Comparison of ENCODE assay signal across 32 cellular contexts in genomic region chr6:37635319-37635718, GRCh38.
"Had no signal": no experiment of that assay in that cellular context is flagged by ENCODE, and none has a peak within 500 bp of the region (broad histone marks: within the 10 kb centered on the region; RNA-seq: fewer than 3 reads in every experiment).

No MANE protein-coding gene starts in this region.

- H3K27me3 ChIP-seq: gastrocnemius medialis, heart left ventricle, hepatocyte, ovary, right lobe of liver, suprapubic skin, transverse colon, upper lobe of right lung, vagina had no signal

- H3K36me3 ChIP-seq: gastrocnemius medialis, heart left ventricle, ovary, right lobe of liver, suprapubic skin, transverse colon, upper lobe of right lung, vagina had no signal

- H3K4me3 Mint-ChIP-seq: dendritic cell treated with granulocyte-macrophage colony-stimulating factor and Interleukin-4, amounts not matched to agents 40 ng/mL and 50 ng/mL, for 4 days; endodermal cell; naive thymus-derived CD8-positive, alpha-beta T cell; nephron progenitor cell; stimulated activated naive CD8-positive, alpha-beta T cell treated with anti-CD3 and anti-CD28 coated beads, Interleukin-15, amount 100 ng/mL, for 72 hours had no signal

- H2AFZ ChIP-seq: hepatocyte had no signal

- H3K4me3 ChIP-seq: gastrocnemius medialis, heart left ventricle, hepatocyte, ovary, right lobe of liver, smooth muscle cell, suprapubic skin, transverse colon, upper lobe of right lung, vagina had no signal

- H3K4me1 Mint-ChIP-seq: endodermal cell; nephron progenitor cell; stimulated activated naive CD8-positive, alpha-beta T cell treated with anti-CD3 and anti-CD28 coated beads, Interleukin-15, amount 100 ng/mL, for 72 hours had no signal

- H3K4me1 ChIP-seq: gastrocnemius medialis, transverse colon, upper lobe of right lung had no signal

- H3K27me3 Mint-ChIP-seq: naive thymus-derived CD8-positive, alpha-beta T cell had no signal

- H3K9me3 ChIP-seq: gastrocnemius medialis, heart left ventricle, ovary, right lobe of liver, suprapubic skin, transverse colon, upper lobe of right lung, vagina had no signal

- ATAC-seq: esophagus mucosa; gastrocnemius medialis; heart left ventricle; left lobe of liver; naive thymus-derived CD8-positive, alpha-beta T cell; right lobe of liver; stimulated activated naive CD8-positive, alpha-beta T cell treated with anti-CD3 and anti-CD28 coated beads, Interleukin-15, amount 100 ng/mL, for 72 hours; upper lobe of right lung had no signal

- H3K27ac Mint-ChIP-seq: dendritic cell treated with granulocyte-macrophage colony-stimulating factor and Interleukin-4, amounts not matched to agents 40 ng/mL and 50 ng/mL, for 4 days; endodermal cell; nephron progenitor cell; stimulated activated naive CD8-positive, alpha-beta T cell treated with anti-CD3 and anti-CD28 coated beads, Interleukin-15, amount 100 ng/mL, for 72 hours had no signal

- H3K4me2 ChIP-seq: hepatocyte, smooth muscle cell had no signal

- FAIRE-seq: colon, kidney had no signal

- DNase-seq: effector CD8-positive, alpha-beta T cell; endodermal cell; foreskin fibroblast; gastrocnemius medialis; heart left ventricle; kidney; mesendoderm; midbrain; naive thymus-derived CD8-positive, alpha-beta T cell; nephron progenitor cell; occipital lobe; ovary; posterior cingulate gyrus; retina; right lobe of liver; stimulated activated CD4-positive, alpha-beta T cell treated with anti-CD3 and anti-CD28 coated beads, Interleukin-12 subunit alpha, Interleukin-12 subunit beta, amount 100 ng/mL, for 4 hours; stimulated activated CD4-positive, alpha-beta T cell treated with anti-CD3 and anti-CD28 coated beads, Interleukin-1b, Interleukin-23, amount 100 ng/mL, for 48 hours; stimulated activated CD4-positive, alpha-beta T cell treated with anti-CD3 and anti-CD28 coated beads, Interleukin-4, amount 100 ng/mL, for 1 hour; stimulated activated CD8-positive, alpha-beta memory T cell treated with anti-CD3 and anti-CD28 coated beads, Interleukin-4, amount 100 ng/mL, for 48 hours; stimulated activated naive CD4-positive, alpha-beta T cell; stimulated activated naive CD8-positive, alpha-beta T cell treated with anti-CD3 and anti-CD28 coated beads, Interleukin-15, amount 100 ng/mL, for 72 hours; transverse colon; upper lobe of right lung had no signal

- H3K79me2 ChIP-seq: hepatocyte had no signal

- H3K9me3 Mint-ChIP-seq: dendritic cell treated with granulocyte-macrophage colony-stimulating factor and Interleukin-4, amounts not matched to agents 40 ng/mL and 50 ng/mL, for 4 days; endodermal cell; naive thymus-derived CD8-positive, alpha-beta T cell; nephron progenitor cell; stimulated activated naive CD8-positive, alpha-beta T cell treated with anti-CD3 and anti-CD28 coated beads, Interleukin-15, amount 100 ng/mL, for 72 hours had no signal

- H3K27ac ChIP-seq: epithelial cell of prostate, gastrocnemius medialis, heart left ventricle, hepatocyte, ovary, right lobe of liver, suprapubic skin, transverse colon, upper lobe of right lung, vagina had no signal
